8 cellular contexts compared by ENCODE assay signal in genomic region chr9:125889524-125890473, GRCh38.
DNase-seq lines count a peak whose midpoint lies in the region; ATAC-seq, FAIRE-seq and TF ChIP-seq lines count a peak whose summit lies in the region.

No MANE protein-coding gene starts in this region.

- H3K27me3 ChIP-seq in GM12878 (replicated peaks in 1 of 2; ENCODE audit: control insufficient read depth in 2 of 2, insufficient read depth in 2 of 2, low read length in 1 of 2) (no peaks in the 10 kb centered on the region), rectal smooth muscle tissue (ENCODE audit: control insufficient read depth, insufficient read depth, low read length) (no peaks in the 10 kb centered on the region)

- no TSS peak for BruUV-seq in GM12878 (replicated peaks; lab: Mats Ljungman, UMichigan)

- in situ Hi-C loops in GM12878 (cut with MboI) = no loop called here

- H3K27me3 Mint-ChIP-seq in T-helper 17 cell = peaks cover 16% of the 10 kb centered on the region

- H3K36me3 ChIP-seq in GM12878 (ENCODE audit: control insufficient read depth in 2 of 2, insufficient read depth in 2 of 2, low read length in 1 of 2) = no peaks in the 10 kb centered on the region
- H3K36me3 ChIP-seq in rectal smooth muscle tissue (ENCODE audit: control insufficient read depth, insufficient read depth, low read length) = no peaks in the 10 kb centered on the region

- POLR2A ChIA-PET in GM12878 (lab: Charles Lee) = interaction anchor here (1.0 kb wide), 1 partner anchor 12 kb away, joined by 3 read pairs; no protein-coding TSS in a partner anchor

- SMC1A ChIA-PET in GM12878 (lab: Charles Lee; ENCODE audit: uncharacterized antibody, unreplicated experiment) = interaction anchor here (0.7 kb wide), 1 partner anchor 315 kb away, joined by 3 read pairs; no protein-coding TSS in a partner anchor

- peak; percentile 69 for DNase-seq in GM03348 (ENCODE audit: low spot score)
- DNase-seq in T-helper 17 cell = peak in 2 of 3 donors; percentile 13 to 16
- DNase-seq in GM12878 (ENCODE audit: low read depth, low spot score) = no peak
- peak in 45 of 51 donors; percentile 8 to 81 (median 48) for DNase-seq in hypothalamus (lab: John Stamatoyannopoulos, UW)
- DNase-seq in mesenteric fat pad (ENCODE audit: low spot score) = no peak

- H3K9me3 ChIP-seq in T-helper 17 cell (ENCODE audit: control insufficient read depth, low read length, poor library complexity, severe bottlenecking) (no peaks in the 10 kb centered on the region), GM12878 (replicated peaks; ENCODE audit: control insufficient read depth, insufficient read depth, low read length) (no peaks in the 10 kb centered on the region)

- peaks cover 4% of the 10 kb centered on the region; the same call in 1 of the 2 replicates for H4K20me1 ChIP-seq in GM12878 (ENCODE audit: control insufficient read depth, insufficient read depth)

- no peaks in the 10 kb centered on the region for H3K36me3 Mint-ChIP-seq in T-helper 17 cell (ENCODE audit: low read depth)

- peak overlapping the region; percentile 85 for H3K4me3 Mint-ChIP-seq in T-helper 17 cell

- H3K4me3 ChIP-seq in GM12878 (peak overlapping the region; percentile 89), rectal smooth muscle tissue (ENCODE audit: low read length) (peak overlapping the region; percentile 63)

- H3K9ac ChIP-seq in GM12878 (ENCODE audit: control insufficient read depth, insufficient read depth, low read length) (peak overlapping the region; percentile 54), rectal smooth muscle tissue (ENCODE audit: low read length) (no peak overlapping the region)

- H3K27ac Mint-ChIP-seq in T-helper 17 cell = no peak overlapping the region

- intact Hi-C loops in GM12878 (cut with micrococcal nuclease; ENCODE audit: unreplicated experiment) = loop anchor here (10.0 kb wide), 1 partner anchor 125 kb away; no protein-coding TSS in a partner anchor

- H3K4me1 ChIP-seq in GM12878 (ENCODE audit: control insufficient read depth, insufficient read depth, low read length) (peaks cover 7% of the 10 kb centered on the region; the same call in 1 of the 2 replicates), rectal smooth muscle tissue (ENCODE audit: control insufficient read depth, insufficient read depth, low read length) (peaks cover 35% of the 10 kb centered on the region)

- H3K27ac ChIP-seq in GM12878 (ENCODE audit: control insufficient read depth, insufficient read depth) (no peak overlapping the region), rectal smooth muscle tissue (ENCODE audit: low read depth, low read length) (peak overlapping the region; percentile 72)

- TF ChIP-seq RAD21 in GM12878 (IDR thresholded peaks at IDR 0.05; ENCODE audit: insufficient read depth, low read depth, low read length) = no peak

- CTCF ChIA-PET in GM12878 (lab: Yijun Ruan, JAX) = no interaction called here

- H3K79me2 ChIP-seq in GM12878 (ENCODE audit: control insufficient read depth, insufficient read depth, low read length) = peaks cover 17% of the 10 kb centered on the region

- H2AFZ ChIP-seq in GM12878 (ENCODE audit: control insufficient read depth, low read depth, low read length) = peak overlapping the region; percentile 69

- TF ChIP-seq POLR2A in GM12878 (IDR thresholded peaks at IDR 0.05; ENCODE audit: low read depth, low read length) = no peak

- no peak for TF ChIP-seq EP300 in GM12878 (IDR thresholded peaks at IDR 0.05; ENCODE audit: borderline replicate concordance in 1 of 2, control insufficient read depth in 1 of 2, low read depth in 2 of 2, low read length in 2 of 2)

- ATAC-seq in HG03342 (IDR thresholded peaks at IDR 0.05; ENCODE audit: unreplicated experiment) (peak; percentile 46), T-helper 17 cell (peak; percentile 87), GM12878 (peak; percentile 79), HG03460 (IDR thresholded peaks at IDR 0.05; ENCODE audit: unreplicated experiment) (no peak)

- WGBS in GM12878 (ENCODE audit: insufficient coverage, insufficient replicate concordance, low lambda C conversion rate, missing lambda C conversion rate) = 15% methylated on average over 38 of the region's 70 CpGs

- FAIRE-seq in GM12878 (lab: Jason Lieb, UNC) = peak; percentile 7

- peaks cover 10% of the 10 kb centered on the region for H3K4me1 Mint-ChIP-seq in T-helper 17 cell

- TF ChIP-seq CTCF in GM12878 (IDR thresholded peaks at IDR 0.05 in 2 of 3, conservative IDR thresholded peaks at IDR 0.05 in 1 of 3; ENCODE audit: control insufficient read depth in 2 of 3, extremely low read depth in 1 of 3, insufficient read depth in 1 of 3, low read depth in 3 of 3, low read length in 3 of 3) = no peak

- peak overlapping the region; percentile 99 for H3K4me2 ChIP-seq in GM12878 (ENCODE audit: control insufficient read depth, insufficient read depth)

- RAD21 ChIA-PET in GM12878 (lab: Charles Lee; ENCODE audit: unreplicated experiment) = no interaction called here

TF ChIP-seq in GM12878, 131 proteins besides CTCF, POLR2A, EP300 and RAD21 (continues in another document):
- TF ChIP-seq DPF2 (IDR thresholded peaks at IDR 0.05) (no peak), JUNB (IDR thresholded peaks at IDR 0.05) (no peak), NFXL1 (IDR thresholded peaks at IDR 0.05; ENCODE audit: borderline replicate concordance) (no peak), ZNF24 (IDR thresholded peaks at IDR 0.05) (no peak), GATAD2B (conservative IDR thresholded peaks at IDR 0.05; ENCODE audit: low read depth) (no peak), NR2C2 (IDR thresholded peaks at IDR 0.05; ENCODE audit: borderline replicate concordance, control insufficient read depth, insufficient read length, low read depth) (no peak), SMARCA5 (IDR thresholded peaks at IDR 0.05) (no peak), BACH1 (IDR thresholded peaks at IDR 0.05; ENCODE audit: borderline replicate concordance) (no peak), HDGF (IDR thresholded peaks at IDR 0.05) (no peak), E2F8 (IDR thresholded peaks at IDR 0.05; ENCODE audit: low read depth, partially characterized antibody) (peak; percentile 28), NRF1 (conservative IDR thresholded peaks at IDR 0.05; ENCODE audit: low read depth, low read length) (no peak), ZBED1 (IDR thresholded peaks at IDR 0.05; ENCODE audit: borderline replicate concordance) (no peak), ETV6 (conservative IDR thresholded peaks at IDR 0.05 in 1 of 2, IDR thresholded peaks at IDR 0.05 in 1 of 2; ENCODE audit: borderline replicate concordance in 1 of 2, low read depth in 1 of 2) (no peak), USF2 (IDR thresholded peaks at IDR 0.05; ENCODE audit: borderline replicate concordance, low read depth, low read length) (no peak), ATF3 (IDR thresholded peaks at IDR 0.05; ENCODE audit: borderline replicate concordance, extremely low read depth, low read depth, low read length) (no peak), IKZF2 (IDR thresholded peaks at IDR 0.05) (peak; percentile 37 to 59; a peak in 2 of 4 replicates), RELA (IDR thresholded peaks at IDR 0.05; ENCODE audit: borderline replicate concordance, partially characterized antibody) (no peak), SMAD1 (IDR thresholded peaks at IDR 0.05; ENCODE audit: low read depth, partially characterized antibody) (no peak), EZH2 (IDR thresholded peaks at IDR 0.05; ENCODE audit: borderline replicate concordance, control insufficient read depth, low read depth, low read length) (no peak), STAT1 (conservative IDR thresholded peaks at IDR 0.05) (no peak), SUZ12 (IDR thresholded peaks at IDR 0.05; ENCODE audit: unreplicated experiment) (no peak), NR2F1 (conservative IDR thresholded peaks at IDR 0.05) (peak; percentile 41; the same call in 1 of the 2 replicates), CBFB (IDR thresholded peaks at IDR 0.05; ENCODE audit: low read depth) (no peak), STAT3 (IDR thresholded peaks at IDR 0.05; ENCODE audit: low read depth, low read length) (no peak), SRF (IDR thresholded peaks at IDR 0.05; ENCODE audit: low read depth in 2 of 2, low read length in 2 of 2) (no peak), MTA2 (IDR thresholded peaks at IDR 0.05; ENCODE audit: low read depth) (no peak)

Comparison
In these comparisons a context has a peak if more than half of its experiments do, and no peak if none do; other contexts are left out.
1. DNase-seq: peak in GM03348 (single experiment), T-helper 17 cell (2 of 3) and hypothalamus (45 of 51); none in GM12878 (single experiment) and mesenteric fat pad (single experiment).